ENCODE assay signal across 8 cellular contexts in the genomic region with DNA sequence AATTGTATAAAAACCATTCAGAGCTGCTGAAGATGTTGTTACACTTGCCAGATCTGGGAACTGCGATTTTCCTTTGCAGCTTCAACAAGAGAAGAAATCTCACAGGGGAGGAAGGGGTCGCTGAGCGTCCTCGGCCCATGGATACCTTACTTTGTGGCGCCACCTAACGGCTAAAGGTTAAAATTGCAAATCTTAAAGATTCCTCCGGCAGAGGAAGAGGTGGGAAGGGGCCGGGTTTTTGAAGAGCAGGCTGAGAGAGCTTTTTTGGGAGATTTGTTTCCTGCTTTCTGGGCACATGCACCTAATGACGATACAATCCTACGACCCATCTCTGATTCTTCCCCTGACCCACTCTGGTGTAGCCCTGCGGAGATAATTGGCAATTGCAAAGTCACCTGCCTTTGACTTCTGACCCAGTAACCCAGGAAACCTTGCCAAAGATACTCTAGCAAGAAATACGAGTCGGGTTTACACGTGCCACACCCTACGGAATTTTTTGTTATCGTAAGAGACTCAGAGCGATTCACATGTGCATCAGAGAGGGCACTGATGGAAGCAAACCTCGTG. TPM values are rescaled to one million over a fixed set of nuclear protein-coding genes. Genes with fewer than 3 reads are reported as not detected.
A peak's percentile ranks its signal among the peaks of the same experiment; 100 is the strongest.
DNase-seq lines count a peak whose midpoint lies in the region; ATAC-seq and TF ChIP-seq lines count a peak whose summit lies in the region.

No MANE protein-coding gene starts in this region.

- H3K27me3 Mint-ChIP-seq in natural killer cell (ENCODE audit: low read depth in 2 of 2), result peaks cover 24 to 38% of the 10 kb centered on the region in 2 donors
- peaks cover 32 to 36% of the 10 kb centered on the region in 2 donors for H3K27me3 Mint-ChIP-seq in natural killer cell treated with Interleukin-12 subunit alpha and Interleukin-12 subunit beta and Interleukin-15 and Interleukin-18, amount 100 ng/mL, for 72 hours
- H3K27me3 Mint-ChIP-seq in WTC11 (ENCODE audit: low read depth), result peaks cover 15% of the 10 kb centered on the region
- H3K27me3 Mint-ChIP-seq in progenitor cell of endocrine pancreas, result peaks cover 47% of the 10 kb centered on the region

- ATAC-seq in natural killer cell (peak in 1 of 3 donors; percentile 40), WTC11 (peak; percentile 56), HG03565 (IDR thresholded peaks at IDR 0.05; ENCODE audit: unreplicated experiment) (no peak)
- ATAC-seq in natural killer cell treated with Interleukin-12 subunit alpha and Interleukin-12 subunit beta and Interleukin-15 and Interleukin-18, amount 100 ng/mL, for 72 hours, result no peak

- TF ChIP-seq CTCF in natural killer cell (IDR thresholded peaks at IDR 0.05) (peak; percentile 49), WTC11 (IDR thresholded peaks at IDR 0.05) (peak; percentile 43; the same call in 1 of the 2 replicates), fibroblast of mammary gland (conservative IDR thresholded peaks at IDR 0.05; ENCODE audit: control insufficient read depth, insufficient read depth, low read depth, low read length) (peak; percentile 60), progenitor cell of endocrine pancreas (IDR thresholded peaks at IDR 0.05; ENCODE audit: unreplicated experiment) (peak; percentile 85)

- H3K4me1 Mint-ChIP-seq in natural killer cell (peaks cover 10 to 11% of the 10 kb centered on the region in 2 donors), WTC11 (peaks cover 27% of the 10 kb centered on the region), progenitor cell of endocrine pancreas (ENCODE audit: low read depth) (peaks cover 2% of the 10 kb centered on the region)
- H3K4me1 Mint-ChIP-seq in natural killer cell treated with Interleukin-12 subunit alpha and Interleukin-12 subunit beta and Interleukin-15 and Interleukin-18, amount 100 ng/mL, for 72 hours (ENCODE audit: low read depth in 2 of 2), result peaks cover 0 to 15% of the 10 kb centered on the region in 2 donors

- intact Hi-C loops in natural killer cell (cut with micrococcal nuclease), result no loop called here

- no peaks in the 10 kb centered on the region for H3K9me3 Mint-ChIP-seq in natural killer cell
- no peaks in the 10 kb centered on the region for H3K9me3 Mint-ChIP-seq in natural killer cell treated with Interleukin-12 subunit alpha and Interleukin-12 subunit beta and Interleukin-15 and Interleukin-18, amount 100 ng/mL, for 72 hours
- H3K9me3 Mint-ChIP-seq in WTC11, result no peaks in the 10 kb centered on the region
- H3K9me3 Mint-ChIP-seq in progenitor cell of endocrine pancreas (ENCODE audit: low read depth), result no peaks in the 10 kb centered on the region

- POLR2A ChIA-PET in WTC11 (lab: Charles Lee), result no interaction called here

- DNase-seq in natural killer cell, result no peak
- DNase-seq in natural killer cell treated with Interleukin-12 subunit alpha and Interleukin-12 subunit beta and Interleukin-15 and Interleukin-18, amount 100 ng/mL, for 72 hours (ENCODE audit: low spot score), result no peak
- DNase-seq in NCI-H1092 treated with DMSO at 0.1 percent for 48 hours (lab: John Stamatoyannopoulos, UW), result peak; percentile 49
- peak; percentile 62 for DNase-seq in WTC11 (ENCODE audit: low spot score)
- peak; percentile 11 for DNase-seq in fibroblast of mammary gland (ENCODE audit: low read depth)
- DNase-seq in progenitor cell of endocrine pancreas (ENCODE audit: low spot score, unreplicated experiment), result peak; percentile 56
- DNase-seq in OCI-M2 (lab: John Stamatoyannopoulos, UW; ENCODE audit: unreplicated experiment), result no peak

- CTCF ChIA-PET in WTC11 (lab: Charles Lee), result interaction anchor here (0.7 to 5.4 kb wide), 24 partner anchors 10 to 535 kb away, joined by 3 to 168 read pairs (median 4); partner anchors contain the start of gene CHRNA7

- H3K27ac Mint-ChIP-seq in natural killer cell, result no peak overlapping the region
- no peak overlapping the region for H3K27ac Mint-ChIP-seq in natural killer cell treated with Interleukin-12 subunit alpha and Interleukin-12 subunit beta and Interleukin-15 and Interleukin-18, amount 100 ng/mL, for 72 hours
- H3K27ac Mint-ChIP-seq in WTC11, result no peak overlapping the region
- no peak overlapping the region for H3K27ac Mint-ChIP-seq in progenitor cell of endocrine pancreas

- H3K36me3 Mint-ChIP-seq in natural killer cell, result no peaks in the 10 kb centered on the region
- H3K36me3 Mint-ChIP-seq in natural killer cell treated with Interleukin-12 subunit alpha and Interleukin-12 subunit beta and Interleukin-15 and Interleukin-18, amount 100 ng/mL, for 72 hours, result no peaks in the 10 kb centered on the region
- no peaks in the 10 kb centered on the region for H3K36me3 Mint-ChIP-seq in WTC11
- H3K36me3 Mint-ChIP-seq in progenitor cell of endocrine pancreas (ENCODE audit: insufficient read depth), result no peaks in the 10 kb centered on the region

- no peak overlapping the region for H3K4me3 ChIP-seq in fibroblast of mammary gland (ENCODE audit: control insufficient read depth, low read depth, low read length)

- peak overlapping the region; percentile 22 for H3K4me3 Mint-ChIP-seq in natural killer cell
- no peak overlapping the region for H3K4me3 Mint-ChIP-seq in natural killer cell treated with Interleukin-12 subunit alpha and Interleukin-12 subunit beta and Interleukin-15 and Interleukin-18, amount 100 ng/mL, for 72 hours
- peak overlapping the region; percentile 65 for H3K4me3 Mint-ChIP-seq in WTC11
- no peak overlapping the region for H3K4me3 Mint-ChIP-seq in progenitor cell of endocrine pancreas (ENCODE audit: low read depth)

TF ChIP-seq in WTC11, 78 proteins besides CTCF, POLR2A, EP300 and RAD21 (continues in another document):
- TF ChIP-seq, protein P1, sequence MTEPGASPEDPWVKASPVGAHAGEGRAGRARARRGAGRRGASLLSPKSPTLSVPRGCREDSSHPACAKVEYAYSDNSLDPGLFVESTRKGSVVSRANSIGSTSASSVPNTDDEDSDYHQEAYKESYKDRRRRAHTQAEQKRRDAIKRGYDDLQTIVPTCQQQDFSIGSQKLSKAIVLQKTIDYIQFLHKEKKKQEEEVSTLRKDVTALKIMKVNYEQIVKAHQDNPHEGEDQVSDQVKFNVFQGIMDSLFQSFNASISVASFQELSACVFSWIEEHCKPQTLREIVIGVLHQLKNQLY (CRISPR knock-in tag; IDR thresholded peaks at IDR 0.05), result no peak
- TF ChIP-seq ZNF317 (CRISPR knock-in tag; IDR thresholded peaks at IDR 0.05; ENCODE audit: borderline replicate concordance, low read depth) (no peak), NFE2L1 (CRISPR knock-in tag; IDR thresholded peaks at IDR 0.05) (no peak), TCF7 (CRISPR knock-in tag; IDR thresholded peaks at IDR 0.05; ENCODE audit: low read depth) (no peak), ATF1 (CRISPR knock-in tag; IDR thresholded peaks at IDR 0.05) (no peak), ZSCAN18 (CRISPR knock-in tag; IDR thresholded peaks at IDR 0.05) (no peak), ZNF671 (CRISPR knock-in tag; IDR thresholded peaks at IDR 0.05) (no peak)
- TF ChIP-seq, protein P2, sequence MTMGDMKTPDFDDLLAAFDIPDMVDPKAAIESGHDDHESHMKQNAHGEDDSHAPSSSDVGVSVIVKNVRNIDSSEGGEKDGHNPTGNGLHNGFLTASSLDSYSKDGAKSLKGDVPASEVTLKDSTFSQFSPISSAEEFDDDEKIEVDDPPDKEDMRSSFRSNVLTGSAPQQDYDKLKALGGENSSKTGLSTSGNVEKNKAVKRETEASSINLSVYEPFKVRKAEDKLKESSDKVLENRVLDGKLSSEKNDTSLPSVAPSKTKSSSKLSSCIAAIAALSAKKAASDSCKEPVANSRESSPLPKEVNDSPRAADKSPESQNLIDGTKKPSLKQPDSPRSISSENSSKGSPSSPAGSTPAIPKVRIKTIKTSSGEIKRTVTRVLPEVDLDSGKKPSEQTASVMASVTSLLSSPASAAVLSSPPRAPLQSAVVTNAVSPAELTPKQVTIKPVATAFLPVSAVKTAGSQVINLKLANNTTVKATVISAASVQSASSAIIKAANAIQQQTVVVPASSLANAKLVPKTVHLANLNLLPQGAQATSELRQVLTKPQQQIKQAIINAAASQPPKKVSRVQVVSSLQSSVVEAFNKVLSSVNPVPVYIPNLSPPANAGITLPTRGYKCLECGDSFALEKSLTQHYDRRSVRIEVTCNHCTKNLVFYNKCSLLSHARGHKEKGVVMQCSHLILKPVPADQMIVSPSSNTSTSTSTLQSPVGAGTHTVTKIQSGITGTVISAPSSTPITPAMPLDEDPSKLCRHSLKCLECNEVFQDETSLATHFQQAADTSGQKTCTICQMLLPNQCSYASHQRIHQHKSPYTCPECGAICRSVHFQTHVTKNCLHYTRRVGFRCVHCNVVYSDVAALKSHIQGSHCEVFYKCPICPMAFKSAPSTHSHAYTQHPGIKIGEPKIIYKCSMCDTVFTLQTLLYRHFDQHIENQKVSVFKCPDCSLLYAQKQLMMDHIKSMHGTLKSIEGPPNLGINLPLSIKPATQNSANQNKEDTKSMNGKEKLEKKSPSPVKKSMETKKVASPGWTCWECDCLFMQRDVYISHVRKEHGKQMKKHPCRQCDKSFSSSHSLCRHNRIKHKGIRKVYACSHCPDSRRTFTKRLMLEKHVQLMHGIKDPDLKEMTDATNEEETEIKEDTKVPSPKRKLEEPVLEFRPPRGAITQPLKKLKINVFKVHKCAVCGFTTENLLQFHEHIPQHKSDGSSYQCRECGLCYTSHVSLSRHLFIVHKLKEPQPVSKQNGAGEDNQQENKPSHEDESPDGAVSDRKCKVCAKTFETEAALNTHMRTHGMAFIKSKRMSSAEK (CRISPR knock-in tag; IDR thresholded peaks at IDR 0.05; ENCODE audit: borderline replicate concordance), result no peak

RNA-seq across cellular contexts. Expression of gene CHRNA7, which starts 55.4 kb away (rescaled TPM):
- total RNA-seq in natural killer cell (1 to 10 TPM; 3.1 to 5.4 (median 3.7) TPM), WTC11 (2021) (5.6 to 7.8 TPM (median 7.3 TPM) in 3 replicates), progenitor cell of endocrine pancreas (5.1 and 5.7 TPM in 2 replicates)
- 1 to 10 TPM; 1.2 TPM for total RNA-seq in natural killer cell treated with Interleukin-12 subunit alpha and Interleukin-12 subunit beta and Interleukin-15 and Interleukin-18, amount 100 ng/mL, for 72 hours

Comparison
In these comparisons a context has a peak if more than half of its experiments do, and no peak if none do; other contexts are left out.
1. H3K4me3 Mint-ChIP-seq: peak in natural killer cell (single experiment) and WTC11 (single experiment); none in natural killer cell treated with Interleukin-12 subunit alpha and Interleukin-12 subunit beta and Interleukin-15 and Interleukin-18, amount 100 ng/mL, for 72 hours (single experiment) and progenitor cell of endocrine pancreas (single experiment).
2. DNase-seq: peak in NCI-H1092 treated with DMSO at 0.1 percent for 48 hours (single experiment), WTC11 (single experiment), fibroblast of mammary gland (single experiment) and progenitor cell of endocrine pancreas (single experiment); none in natural killer cell (single experiment), natural killer cell treated with Interleukin-12 subunit alpha and Interleukin-12 subunit beta and Interleukin-15 and Interleukin-18, amount 100 ng/mL, for 72 hours (single experiment) and OCI-M2 (single experiment).
3. Peak in every context shown above with its lines, with median percentiles within 50 percentile points of each other: CTCF ChIP-seq.